Comparison of ENCODE assay signal across 22 cellular contexts in genomic region chr9:118236625-118237024, GRCh38.
"Had no signal": no experiment of that assay in that cellular context is flagged by ENCODE, and none has a peak within 500 bp of the region (broad histone marks: within the 10 kb centered on the region; RNA-seq: fewer than 3 reads in every experiment).

No MANE protein-coding gene starts in this region.

- H3K27me3 Mint-ChIP-seq: stimulated activated naive B cell treated with anti-CD40 and anti-IgM and Interleukin-4, amounts not matched to agents 10 μg/mL and 1 μg/mL and 100 μg/mL, for 72 hours; stimulated activated naive CD8-positive, alpha-beta T cell treated with anti-CD3 and anti-CD28 coated beads, Interleukin-15, Interleukin-2, amounts not matched to agents 100 ng/mL and 50 ng/mL, for 24 hours had no signal

- DNase-seq: natural killer cell; occipital lobe; ovary; posterior cingulate gyrus; right cardiac atrium; right lobe of liver; sigmoid colon; small intestine; stimulated activated CD4-positive, alpha-beta T cell treated with anti-CD3 and anti-CD28 coated beads, Interleukin-15, amount 100 ng/mL, for 24 hours; stimulated activated CD4-positive, alpha-beta T cell treated with anti-CD3 and anti-CD28 coated beads, Interleukin-2, amount 100 ng/mL, for 24 hours; stimulated activated CD4-positive, alpha-beta T cell treated with anti-CD3 and anti-CD28 coated beads, Interleukin-2, amount 100 ng/mL, for 48 hours; stimulated activated CD4-positive, alpha-beta T cell treated with anti-CD3 and anti-CD28 coated beads, Interleukin-4, amount 100 ng/mL, for 24 hours; stimulated activated naive B cell treated with anti-CD40 and anti-IgM and Interleukin-4, amounts not matched to agents 10 μg/mL and 1 μg/mL and 100 μg/mL, for 72 hours; stimulated activated naive CD4-positive, alpha-beta T cell treated with Interleukin-2 at 50 U/mL for 16 hours; stomach; thyroid gland; trophoblast cell; upper lobe of left lung had no signal

- H3K27ac Mint-ChIP-seq: natural killer cell; nephron; neural progenitor cell; stimulated activated effector memory CD8-positive, alpha-beta T cell treated with anti-CD3 and anti-CD28 coated beads, Interleukin-12 subunit alpha, Interleukin-12 subunit beta, amount 100 ng/mL, for 72 hours; stimulated activated naive B cell treated with anti-CD40 and anti-IgM and Interleukin-4, amounts not matched to agents 10 μg/mL and 1 μg/mL and 100 μg/mL, for 72 hours; stimulated activated naive CD8-positive, alpha-beta T cell treated with anti-CD3 and anti-CD28 coated beads, Interleukin-15, Interleukin-2, amounts not matched to agents 100 ng/mL and 50 ng/mL, for 24 hours had no signal

- ATAC-seq: natural killer cell; right cardiac atrium; right lobe of liver; stimulated activated effector memory CD8-positive, alpha-beta T cell treated with anti-CD3 and anti-CD28 coated beads, Interleukin-12 subunit alpha, Interleukin-12 subunit beta, amount 100 ng/mL, for 72 hours; stimulated activated naive B cell treated with anti-CD40 and anti-IgM and Interleukin-4, amounts not matched to agents 10 μg/mL and 1 μg/mL and 100 μg/mL, for 72 hours had no signal

- H3K4me1 Mint-ChIP-seq: natural killer cell; nephron; neural progenitor cell; stimulated activated effector memory CD8-positive, alpha-beta T cell treated with anti-CD3 and anti-CD28 coated beads, Interleukin-12 subunit alpha, Interleukin-12 subunit beta, amount 100 ng/mL, for 72 hours; stimulated activated naive B cell treated with anti-CD40 and anti-IgM and Interleukin-4, amounts not matched to agents 10 μg/mL and 1 μg/mL and 100 μg/mL, for 72 hours had no signal

- H3K36me3 Mint-ChIP-seq: natural killer cell; neural progenitor cell; stimulated activated effector memory CD8-positive, alpha-beta T cell treated with anti-CD3 and anti-CD28 coated beads, Interleukin-12 subunit alpha, Interleukin-12 subunit beta, amount 100 ng/mL, for 72 hours; stimulated activated naive B cell treated with anti-CD40 and anti-IgM and Interleukin-4, amounts not matched to agents 10 μg/mL and 1 μg/mL and 100 μg/mL, for 72 hours had no signal

- H3K9me3 Mint-ChIP-seq: neural progenitor cell had no signal

- H3K4me3 Mint-ChIP-seq: natural killer cell; nephron; neural progenitor cell; stimulated activated effector memory CD8-positive, alpha-beta T cell treated with anti-CD3 and anti-CD28 coated beads, Interleukin-12 subunit alpha, Interleukin-12 subunit beta, amount 100 ng/mL, for 72 hours; stimulated activated naive B cell treated with anti-CD40 and anti-IgM and Interleukin-4, amounts not matched to agents 10 μg/mL and 1 μg/mL and 100 μg/mL, for 72 hours; stimulated activated naive CD8-positive, alpha-beta T cell treated with anti-CD3 and anti-CD28 coated beads, Interleukin-15, Interleukin-2, amounts not matched to agents 100 ng/mL and 50 ng/mL, for 24 hours had no signal
